In genomic region chr9:133349965-133350624, GRCh38 we compare ENCODE assay signal across 10 cellular contexts. TPM values are rescaled to one million over a fixed set of nuclear protein-coding genes. Genes with fewer than 3 reads are reported as not detected.
A peak's percentile ranks its signal among the peaks of the same experiment; 100 is the strongest.
DNase-seq lines count a peak whose midpoint lies in the region; ATAC-seq and TF ChIP-seq lines count a peak whose summit lies in the region.
"Had no signal": no experiment of that assay in that cellular context is flagged by ENCODE, and none has a peak within 500 bp of the region (broad histone marks: within the 10 kb centered on the region; RNA-seq: fewer than 3 reads in every experiment).

No MANE protein-coding gene starts in this region.

- H3K4me3 Mint-ChIP-seq in T-helper 2 cell treated with Interferon-gamma antibody and Interleukin-4, amounts not matched to agents 5 μg/mL and 100 μg/mL, for 36 hours: peak overlapping the region; percentile 99

- peak overlapping the region; percentile 98 for H3K27ac Mint-ChIP-seq in T-helper 2 cell treated with Interferon-gamma antibody and Interleukin-4, amounts not matched to agents 5 μg/mL and 100 μg/mL, for 36 hours

- peaks cover 63% of the 10 kb centered on the region for H3K36me3 ChIP-seq in OCI-LY3 (replicated peaks; ENCODE audit: low read depth, low read length)
- H3K36me3 ChIP-seq in osteoblast (ENCODE audit: insufficient read depth, low read length): peaks cover 63% of the 10 kb centered on the region

- H3K79me2 ChIP-seq in OCI-LY3 (ENCODE audit: low read length) (peaks cover 57% of the 10 kb centered on the region), osteoblast (ENCODE audit: insufficient read depth, low read length) (peaks cover 57% of the 10 kb centered on the region)

- no peaks in the 10 kb centered on the region for H3K9me3 Mint-ChIP-seq in T-helper 2 cell treated with Interferon-gamma antibody and Interleukin-4, amounts not matched to agents 5 μg/mL and 100 μg/mL, for 36 hours

- H3K4me1 ChIP-seq in OCI-LY3 (ENCODE audit: low read length) (peaks cover 25% of the 10 kb centered on the region), osteoblast (ENCODE audit: insufficient read depth, low read length) (peaks cover 42% of the 10 kb centered on the region)

- H4K20me1 ChIP-seq in OCI-LY3 (ENCODE audit: insufficient read depth, low read length) (peaks cover 42% of the 10 kb centered on the region), osteoblast (ENCODE audit: insufficient read depth, low read length) (peaks cover 52% of the 10 kb centered on the region)

- TF ChIP-seq CTCF in OCI-LY3 (IDR thresholded peaks at IDR 0.05; ENCODE audit: low read depth, low read length) (no peak), choroid plexus epithelial cell (conservative IDR thresholded peaks at IDR 0.05; ENCODE audit: low read depth, low read length) (no peak), osteoblast (IDR thresholded peaks at IDR 0.05; ENCODE audit: extremely low read depth, low read depth, low read length) (no peak)

- H3K27me3 ChIP-seq in OCI-LY3 (ENCODE audit: low read depth, low read length) (no peaks in the 10 kb centered on the region), osteoblast (ENCODE audit: insufficient read depth, low read length) (no peaks in the 10 kb centered on the region)

- 0 out of 2 replicates have a peak overlapping the region, but pooled peaks have one; percentile 89 for H3K4me3 ChIP-seq in OCI-LY3 (ENCODE audit: low read length)
- peak overlapping the region; percentile 83 for H3K4me3 ChIP-seq in choroid plexus epithelial cell (ENCODE audit: low read depth, low read length)
- H3K4me3 ChIP-seq in osteoblast (ENCODE audit: insufficient read depth, low read length): peak overlapping the region; percentile 100
- H3K4me3 ChIP-seq: mucosa of descending colon had no signal

- peaks cover 59% of the 10 kb centered on the region for H3K36me3 Mint-ChIP-seq in T-helper 2 cell treated with Interferon-gamma antibody and Interleukin-4, amounts not matched to agents 5 μg/mL and 100 μg/mL, for 36 hours (ENCODE audit: low read depth)

- H3K4me1 Mint-ChIP-seq in T-helper 2 cell treated with Interferon-gamma antibody and Interleukin-4, amounts not matched to agents 5 μg/mL and 100 μg/mL, for 36 hours (ENCODE audit: low read depth): peaks cover 33% of the 10 kb centered on the region

- ATAC-seq in HG02642 (IDR thresholded peaks at IDR 0.05; ENCODE audit: poor library complexity, unreplicated experiment) (no peak), HG03457 (IDR thresholded peaks at IDR 0.05; ENCODE audit: unreplicated experiment) (no peak), GM19397 (IDR thresholded peaks at IDR 0.05; ENCODE audit: unreplicated experiment) (no peak)
- ATAC-seq: mucosa of descending colon had no signal

- no peak for DNase-seq in T-helper 2 cell treated with Interferon-gamma antibody and Interleukin-4, amounts not matched to agents 5 μg/mL and 100 μg/mL, for 36 hours (ENCODE audit: low spot score)
- DNase-seq in T-helper 2 cell (no peak), choroid plexus epithelial cell (ENCODE audit: low read depth) (no peak), osteoblast (ENCODE audit: insufficient read length, low spot score, missing footprints) (peak; percentile 77)
- DNase-seq: ACHN had no signal

- H3K9ac ChIP-seq in OCI-LY3 (ENCODE audit: low read length): no peak overlapping the region

- H3K27ac ChIP-seq in OCI-LY3 (ENCODE audit: low read length) (no peak overlapping the region), osteoblast (ENCODE audit: low read depth, low read length) (peak overlapping the region; percentile 86)

- peak overlapping the region; percentile 96; the same call in 1 of the 2 replicates for H3K4me2 ChIP-seq in OCI-LY3 (ENCODE audit: low read length)
- H3K4me2 ChIP-seq in osteoblast (ENCODE audit: insufficient read depth, low read length): peak overlapping the region; percentile 100

- no peaks in the 10 kb centered on the region for H3K27me3 Mint-ChIP-seq in T-helper 2 cell treated with Interferon-gamma antibody and Interleukin-4, amounts not matched to agents 5 μg/mL and 100 μg/mL, for 36 hours (ENCODE audit: low read depth)

- H2AFZ ChIP-seq in OCI-LY3 (ENCODE audit: low read depth, low read length) (no peak overlapping the region), osteoblast (ENCODE audit: low read length) (no peak overlapping the region)

- H3K9me3 ChIP-seq in OCI-LY3 (ENCODE audit: insufficient read depth, low read length) (no peaks in the 10 kb centered on the region), osteoblast (ENCODE audit: low read depth, low read length) (no peaks in the 10 kb centered on the region)
- H3K9me3 ChIP-seq: mucosa of descending colon had no signal

RNA-seq across cellular contexts. Expression of gene RPL7A, which starts 2.1 kb away (rescaled TPM):
- total RNA-seq in osteoblast: 1,638 and 1,763 TPM in 2 replicates

RNA-seq across cellular contexts. Expression of gene MED22, which starts 2.2 kb away (rescaled TPM):
- 14.5 and 15.3 TPM in 2 replicates for total RNA-seq in osteoblast

RNA-seq across cellular contexts. Expression of gene SURF1, which starts 6.2 kb away (rescaled TPM):
- 21.0 and 24.8 TPM in 2 replicates for total RNA-seq in osteoblast

RNA-seq across cellular contexts. Expression of gene SURF2, which starts 6.3 kb away (rescaled TPM):
- 10.3 and 15.2 TPM in 2 replicates for total RNA-seq in osteoblast

RNA-seq across cellular contexts. Expression of gene SURF6, which starts 14.1 kb away (rescaled TPM):
- total RNA-seq in osteoblast: 5.9 and 7.6 TPM in 2 replicates
